1 cellular context compared by ENCODE assay signal in the genomic region with DNA sequence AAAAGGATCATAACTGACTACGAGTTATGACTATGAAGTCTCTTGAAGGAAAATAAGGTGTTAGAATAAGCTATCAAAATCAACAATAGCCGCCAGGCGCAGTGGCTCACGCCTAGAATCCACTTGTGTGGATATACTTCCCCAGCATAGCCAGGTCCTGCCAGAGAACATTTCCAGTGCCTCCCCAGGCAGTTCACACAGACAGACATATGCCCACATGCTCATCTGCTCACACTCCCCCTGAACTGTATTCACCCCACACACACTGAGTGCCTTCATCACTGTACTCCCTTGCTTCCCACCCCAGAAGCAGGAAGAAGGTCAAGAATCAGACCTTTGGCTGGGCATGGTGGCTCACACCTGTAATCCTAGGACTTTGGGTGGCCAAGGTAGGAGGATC.
TF ChIP-seq lines count a peak whose summit lies in the region.

No MANE protein-coding gene starts in this region.

TF ChIP-seq in K562, 482 proteins besides CTCF, POLR2A, EP300 and RAD21:
- TF ChIP-seq ZNF785 (CRISPR knock-in tag; IDR thresholded peaks at IDR 0.05): no peak
- TF ChIP-seq, protein P1, sequence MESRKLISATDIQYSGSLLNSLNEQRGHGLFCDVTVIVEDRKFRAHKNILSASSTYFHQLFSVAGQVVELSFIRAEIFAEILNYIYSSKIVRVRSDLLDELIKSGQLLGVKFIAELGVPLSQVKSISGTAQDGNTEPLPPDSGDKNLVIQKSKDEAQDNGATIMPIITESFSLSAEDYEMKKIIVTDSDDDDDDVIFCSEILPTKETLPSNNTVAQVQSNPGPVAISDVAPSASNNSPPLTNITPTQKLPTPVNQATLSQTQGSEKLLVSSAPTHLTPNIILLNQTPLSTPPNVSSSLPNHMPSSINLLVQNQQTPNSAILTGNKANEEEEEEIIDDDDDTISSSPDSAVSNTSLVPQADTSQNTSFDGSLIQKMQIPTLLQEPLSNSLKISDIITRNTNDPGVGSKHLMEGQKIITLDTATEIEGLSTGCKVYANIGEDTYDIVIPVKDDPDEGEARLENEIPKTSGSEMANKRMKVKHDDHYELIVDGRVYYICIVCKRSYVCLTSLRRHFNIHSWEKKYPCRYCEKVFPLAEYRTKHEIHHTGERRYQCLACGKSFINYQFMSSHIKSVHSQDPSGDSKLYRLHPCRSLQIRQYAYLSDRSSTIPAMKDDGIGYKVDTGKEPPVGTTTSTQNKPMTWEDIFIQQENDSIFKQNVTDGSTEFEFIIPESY (CRISPR knock-in tag; IDR thresholded peaks at IDR 0.05): peak; percentile 39; the same call in 1 of the 2 replicates
